ENCODE assay signal across 1 cellular context in genomic region chr7:105745681-105746330, GRCh38.
TF ChIP-seq lines count a peak whose summit lies in the region.

No MANE protein-coding gene starts in this region.

TF ChIP-seq in WTC11, 78 proteins besides CTCF, POLR2A, EP300 and RAD21 (continued from another document):
- TF ChIP-seq ARID4B (CRISPR knock-in tag; IDR thresholded peaks at IDR 0.05; ENCODE audit: borderline replicate concordance) (no peak), ESRRA (CRISPR knock-in tag; IDR thresholded peaks at IDR 0.05; ENCODE audit: borderline replicate concordance) (no peak), KAT7 (CRISPR knock-in tag; IDR thresholded peaks at IDR 0.05; ENCODE audit: borderline replicate concordance) (no peak), NR1H2 (CRISPR knock-in tag; IDR thresholded peaks at IDR 0.05) (no peak), PRDM15 (CRISPR knock-in tag; IDR thresholded peaks at IDR 0.05) (no peak), ZNF532 (CRISPR knock-in tag; IDR thresholded peaks at IDR 0.05; ENCODE audit: borderline replicate concordance) (no peak), MAX (CRISPR knock-in tag; IDR thresholded peaks at IDR 0.05) (no peak), FOXP1 (CRISPR knock-in tag; IDR thresholded peaks at IDR 0.05; ENCODE audit: borderline replicate concordance) (no peak)
